13 cellular contexts compared by ENCODE assay signal in the genomic region with DNA sequence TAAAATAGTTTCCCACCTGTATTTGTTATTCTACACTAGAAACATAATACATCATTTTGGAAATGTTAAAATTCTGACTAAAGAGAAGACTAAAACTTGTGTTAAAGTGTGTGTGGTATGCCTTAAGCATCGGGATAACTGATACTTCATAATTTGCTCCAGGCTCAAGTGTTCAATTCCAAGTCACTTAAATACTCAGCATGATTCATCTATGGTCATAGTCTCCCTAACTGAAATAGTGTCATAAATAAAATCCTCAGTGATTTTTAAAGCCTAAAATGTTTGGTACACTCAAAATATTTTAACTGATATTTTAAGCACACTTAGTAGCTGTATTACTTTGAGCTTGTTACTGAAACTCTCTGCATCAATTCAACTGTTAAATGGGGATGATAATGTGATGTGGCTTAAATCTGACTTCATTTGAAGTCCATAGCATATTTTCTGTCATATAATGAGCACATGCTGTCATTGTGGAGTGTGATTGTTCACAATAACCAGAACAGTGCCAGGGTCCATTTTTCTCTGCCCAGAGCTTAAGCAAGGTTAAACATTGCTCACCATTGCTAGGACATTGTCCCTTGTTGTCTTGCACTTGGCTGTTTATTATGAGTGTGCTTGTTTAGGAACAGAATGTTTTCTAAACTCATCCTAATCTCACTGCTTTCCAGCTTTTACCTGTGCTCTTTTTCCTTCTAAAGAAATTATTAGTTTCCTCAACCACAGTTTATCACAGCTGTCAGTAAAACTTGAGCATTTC.
DNase-seq lines count a peak whose midpoint lies in the region; ATAC-seq and TF ChIP-seq lines count a peak whose summit lies in the region.
"Had no signal": no experiment of that assay in that cellular context is flagged by ENCODE, and none has a peak within 500 bp of the region (broad histone marks: within the 10 kb centered on the region; RNA-seq: fewer than 3 reads in every experiment).

No MANE protein-coding gene starts in this region.

- H3K4me1 Mint-ChIP-seq in activated T-helper 17 cell treated with anti-CD3 and anti-CD28 coated beads, Interleukin-2, amount 50 U/mL, for 72 hours = peaks cover 19% of the 10 kb centered on the region
- H3K4me1 Mint-ChIP-seq in stimulated activated effector memory CD8-positive, alpha-beta T cell treated with anti-CD3 and anti-CD28 coated beads, Interleukin-12 subunit alpha, Interleukin-12 subunit beta, amount 100 ng/mL, for 72 hours = peaks cover 42% of the 10 kb centered on the region

- no peaks in the 10 kb centered on the region for H3K27me3 ChIP-seq in GM23248 (replicated peaks; ENCODE audit: insufficient read depth)

- peaks cover 95% of the 10 kb centered on the region for H3K36me3 Mint-ChIP-seq in activated T-helper 17 cell treated with anti-CD3 and anti-CD28 coated beads, Interleukin-2, amount 50 U/mL, for 72 hours (ENCODE audit: low read depth)
- H3K36me3 Mint-ChIP-seq in stimulated activated effector memory CD8-positive, alpha-beta T cell treated with anti-CD3 and anti-CD28 coated beads, Interleukin-12 subunit alpha, Interleukin-12 subunit beta, amount 100 ng/mL, for 72 hours = peaks cover 98% of the 10 kb centered on the region

- in situ Hi-C loops in GM23248 (cut with MboI) = no loop called here

- peaks cover 25% of the 10 kb centered on the region for H3F3A ChIP-seq in GM23248 (ENCODE audit: insufficient read depth)

- H3K79me2 ChIP-seq in GM23248 (ENCODE audit: insufficient read depth) = peaks cover 48% of the 10 kb centered on the region

- ATAC-seq in activated T-helper 17 cell treated with anti-CD3 and anti-CD28 coated beads, Interleukin-2, amount 50 U/mL, for 72 hours (replicated peaks) = no peak
- ATAC-seq in left lobe of liver = peak; percentile 90
- ATAC-seq in stimulated activated effector memory CD8-positive, alpha-beta T cell treated with anti-CD3 and anti-CD28 coated beads, Interleukin-12 subunit alpha, Interleukin-12 subunit beta, amount 100 ng/mL, for 72 hours = no peak
- ATAC-seq in GM18505 (IDR thresholded peaks at IDR 0.05; ENCODE audit: unreplicated experiment) = no peak
- ATAC-seq: T-cell had no signal

- peaks cover 3% of the 10 kb centered on the region; the same call in 1 of the 2 replicates for H3K36me3 ChIP-seq in GM23248 (ENCODE audit: low read depth)

- H3K4me1 ChIP-seq in GM23248 (ENCODE audit: insufficient read depth) = peaks cover 31% of the 10 kb centered on the region

- H3K9me2 ChIP-seq in GM23248 (ENCODE audit: insufficient read depth) = no peaks in the 10 kb centered on the region

- peak overlapping the region; percentile 12 for H3K4me3 Mint-ChIP-seq in activated T-helper 17 cell treated with anti-CD3 and anti-CD28 coated beads, Interleukin-2, amount 50 U/mL, for 72 hours
- H3K4me3 Mint-ChIP-seq in stimulated activated effector memory CD8-positive, alpha-beta T cell treated with anti-CD3 and anti-CD28 coated beads, Interleukin-12 subunit alpha, Interleukin-12 subunit beta, amount 100 ng/mL, for 72 hours = no peak overlapping the region
- H3K4me3 Mint-ChIP-seq: activated CD4-positive, alpha-beta T cell treated with anti-CD3 and anti-CD28 coated beads, Interleukin-2, amount 10 ng/mL, durations not matched to agents 7 days and 5 days; activated naive CD4-positive, alpha-beta T cell treated with anti-CD3 and anti-CD28 coated beads, Interleukin-2, amount 50 U/mL, for 24 hours; T-cell had no signal

- WGBS in GM23248 (ENCODE audit: low coverage in 1 of 2, low lambda C conversion rate in 2 of 2, missing lambda C conversion rate in 2 of 2), 2 experiments = 3 to 4% methylated on average over 1 of the region's 1 CpG

- H2AFZ ChIP-seq in GM23248 = no peak overlapping the region

- H3K4me3 ChIP-seq in GM23248 = no peak overlapping the region

- H3K27ac Mint-ChIP-seq in activated T-helper 17 cell treated with anti-CD3 and anti-CD28 coated beads, Interleukin-2, amount 50 U/mL, for 72 hours = peak overlapping the region; percentile 81
- peak overlapping the region; percentile 74 for H3K27ac Mint-ChIP-seq in stimulated activated effector memory CD8-positive, alpha-beta T cell treated with anti-CD3 and anti-CD28 coated beads, Interleukin-12 subunit alpha, Interleukin-12 subunit beta, amount 100 ng/mL, for 72 hours
- H3K27ac Mint-ChIP-seq: activated CD4-positive, alpha-beta T cell treated with anti-CD3 and anti-CD28 coated beads, Interleukin-2, amount 10 ng/mL, durations not matched to agents 7 days and 5 days had no signal

- H3K27ac ChIP-seq in GM23248 = peak overlapping the region; percentile 73

- DNase-seq in GM23248 = peak; percentile 73
- DNase-seq in left lobe of liver (ENCODE audit: low spot score) = no peak
- no peak for DNase-seq in stimulated activated effector memory CD8-positive, alpha-beta T cell treated with anti-CD3 and anti-CD28 coated beads, Interleukin-12 subunit alpha, Interleukin-12 subunit beta, amount 100 ng/mL, for 72 hours (ENCODE audit: low spot score in 2 of 2)
- no peak for DNase-seq in Ammon's horn (ENCODE audit: low spot score)
- no peak for DNase-seq in stimulated activated CD4-positive, alpha-beta T cell treated with anti-CD3 and anti-CD28 coated beads, Interleukin-2, amount 100 ng/mL, for 24 hours
- DNase-seq in NCI-H2029 (lab: John Stamatoyannopoulos, UW) = no peak
- DNase-seq: activated CD4-positive, alpha-beta T cell treated with anti-CD3 and anti-CD28 coated beads, Interleukin-2, amount 10 ng/mL, durations not matched to agents 7 days and 5 days; COR-L47; dermis blood vessel endothelial cell; T-cell had no signal

- H4K20me1 ChIP-seq in GM23248 (ENCODE audit: insufficient read depth) = no peaks in the 10 kb centered on the region

- H3K9me3 Mint-ChIP-seq in activated T-helper 17 cell treated with anti-CD3 and anti-CD28 coated beads, Interleukin-2, amount 50 U/mL, for 72 hours = no peaks in the 10 kb centered on the region
- H3K9me3 Mint-ChIP-seq in stimulated activated effector memory CD8-positive, alpha-beta T cell treated with anti-CD3 and anti-CD28 coated beads, Interleukin-12 subunit alpha, Interleukin-12 subunit beta, amount 100 ng/mL, for 72 hours = no peaks in the 10 kb centered on the region
- H3K9me3 Mint-ChIP-seq: activated CD4-positive, alpha-beta T cell treated with anti-CD3 and anti-CD28 coated beads, Interleukin-2, amount 10 ng/mL, durations not matched to agents 7 days and 5 days; activated naive CD4-positive, alpha-beta T cell treated with anti-CD3 and anti-CD28 coated beads, Interleukin-2, amount 50 U/mL, for 24 hours; T-cell had no signal

- no peak for TF ChIP-seq POLR2A in GM18505 (IDR thresholded peaks at IDR 0.05; ENCODE audit: borderline replicate concordance, extremely low read depth, insufficient read depth, insufficient read length)

- no peaks in the 10 kb centered on the region for H3K27me3 Mint-ChIP-seq in activated T-helper 17 cell treated with anti-CD3 and anti-CD28 coated beads, Interleukin-2, amount 50 U/mL, for 72 hours
- H3K27me3 Mint-ChIP-seq: activated CD4-positive, alpha-beta T cell treated with anti-CD3 and anti-CD28 coated beads, Interleukin-2, amount 10 ng/mL, durations not matched to agents 7 days and 5 days; activated naive CD4-positive, alpha-beta T cell treated with anti-CD3 and anti-CD28 coated beads, Interleukin-2, amount 50 U/mL, for 24 hours; T-cell had no signal

- peak overlapping the region; percentile 42 for H3K9ac ChIP-seq in GM23248

- H3K4me2 ChIP-seq in GM23248 (ENCODE audit: unreplicated experiment) = peak overlapping the region; percentile 30

- H3K9me3 ChIP-seq in GM23248 (ENCODE audit: low read depth) = no peaks in the 10 kb centered on the region
